In genomic region chr15:100601628-100602063, GRCh38 we compare ENCODE assay signal across 7 cellular contexts.
A peak's percentile ranks its signal among the peaks of the same experiment; 100 is the strongest.
DNase-seq lines count a peak whose midpoint lies in the region; ATAC-seq and TF ChIP-seq lines count a peak whose summit lies in the region.

No MANE protein-coding gene starts in this region.

- H3K9ac ChIP-seq in mucosa of stomach (ENCODE audit: low read length) = peak overlapping the region; percentile 95

- no peak for TF ChIP-seq CTCF in brain microvascular endothelial cell (IDR thresholded peaks at IDR 0.05; ENCODE audit: low read depth, low read length, missing control alignments)

- no peak for DNase-seq in brain microvascular endothelial cell
- no peak for DNase-seq in retina
- DNase-seq in RKO (ENCODE audit: low spot score) = no peak
- DNase-seq in AG20443 (ENCODE audit: low spot score) = no peak

- no peaks in the 10 kb centered on the region for H3K27me3 ChIP-seq in brain microvascular endothelial cell (replicated peaks)
- no peaks in the 10 kb centered on the region for H3K27me3 ChIP-seq in mucosa of stomach (ENCODE audit: control insufficient read depth, insufficient read depth, low read length)

- in situ Hi-C loops in brain microvascular endothelial cell (cut with HindIII; ENCODE audit: low pct_ligation_motif_present, low sequenced_read_pairs) = no loop called here

- H3K9me3 ChIP-seq in mucosa of stomach (ENCODE audit: control insufficient read depth, low read length) = no peaks in the 10 kb centered on the region

- H3K27ac ChIP-seq in brain microvascular endothelial cell = peak overlapping the region; percentile 18

- ATAC-seq in GM19372 (IDR thresholded peaks at IDR 0.05; ENCODE audit: low read depth, unreplicated experiment) (peak; percentile 3), HG03095 (IDR thresholded peaks at IDR 0.05; ENCODE audit: unreplicated experiment) (peak; percentile 8)

- peak overlapping the region; percentile 93 for H3K4me3 ChIP-seq in brain microvascular endothelial cell (ENCODE audit: low read depth, low read length)
- H3K4me3 ChIP-seq in mucosa of stomach (ENCODE audit: low read length) = peak overlapping the region; percentile 79

- no peaks in the 10 kb centered on the region for H3K36me3 ChIP-seq in brain microvascular endothelial cell (replicated peaks)
- no peaks in the 10 kb centered on the region for H3K36me3 ChIP-seq in mucosa of stomach (ENCODE audit: control insufficient read depth, insufficient read depth, low read length)

- peaks cover 12% of the 10 kb centered on the region for H3K4me1 ChIP-seq in mucosa of stomach (ENCODE audit: control insufficient read depth, insufficient read depth, low read length)
